In genomic region chr1:23399229-23399628, GRCh38 we compare ENCODE assay signal across 34 cellular contexts.
"Had no signal": no experiment of that assay in that cellular context is flagged by ENCODE, and none has a peak within 500 bp of the region (broad histone marks: within the 10 kb centered on the region; RNA-seq: fewer than 3 reads in every experiment).

No MANE protein-coding gene starts in this region.

- DNase-seq: activated effector memory CD4-positive, alpha-beta T cell treated with anti-CD3 and anti-CD28 coated beads, Interleukin-2, amount 50 U/mL, for 16 hours; activated effector memory CD4-positive, alpha-beta T cell treated with Interleukin-2 at 50 U/mL for 16 hours; activated gamma-delta T cell; activated gamma-delta T cell treated with Interleukin-2 at 50 U/mL for 16 hours; activated naive CD4-positive, alpha-beta T cell; activated naive CD4-positive, alpha-beta T cell treated with anti-CD3 and anti-CD28 coated beads for 36 hours; activated naive CD4-positive, alpha-beta T cell treated with anti-CD3 and anti-CD28 coated beads, Interleukin-2, amount 10 ng/mL, durations not matched to agents 7 days and 5 days; activated naive CD4-positive, alpha-beta T cell treated with anti-CD3 and anti-CD28 coated beads, Interleukin-2, amount 50 U/mL, for 16 hours; activated naive CD4-positive, alpha-beta T cell treated with Interleukin-2 at 50 U/mL for 16 hours; activated naive CD8-positive, alpha-beta T cell treated with anti-CD3 and anti-CD28 coated beads for 36 hours; activated naive CD8-positive, alpha-beta T cell treated with anti-CD3 and anti-CD28 coated beads, Interleukin-2, amount 10 ng/mL, durations not matched to agents 7 days and 5 days; activated naive CD8-positive, alpha-beta T cell treated with anti-CD3 and anti-CD28 coated beads, Interleukin-2, amount 50 U/mL, for 24 hours; activated T-cell treated with anti-CD3 and anti-CD28 coated beads, Interleukin-2, amount 50 U/mL, for 1 hour; activated T-cell treated with anti-CD3 and anti-CD28 coated beads, Interleukin-2, amount 50 U/mL, for 24 hours; activated T-cell treated with anti-CD3 and anti-CD28 coated beads, Interleukin-2, amount 50 U/mL, for 4 hours; activated T-cell treated with anti-CD3 and anti-CD28 coated beads, Interleukin-2, amount 50 U/mL, for 48 hours; activated T-cell treated with anti-CD3 and anti-CD28 coated beads, Interleukin-2, amount 50 U/mL, for 72 hours; adrenal gland; amniotic stem cell; amygdala; anterior cingulate cortex; aorta; body of pancreas; brain microvascular endothelial cell; caudate nucleus; central memory CD4-positive, alpha-beta T cell; cerebellar nuclear complex had no signal

- H3K27me3 ChIP-seq: adrenal gland, ascending aorta, body of pancreas, brain microvascular endothelial cell, breast epithelium, cardiac muscle cell had no signal

- ATAC-seq: activated naive CD4-positive, alpha-beta T cell treated with anti-CD3 and anti-CD28 coated beads, Interleukin-2, amount 50 U/mL, for 72 hours; activated naive CD8-positive, alpha-beta T cell treated with anti-CD3 and anti-CD28 coated beads, Interleukin-2, amount 50 U/mL, for 24 hours; activated T-cell treated with anti-CD3 and anti-CD28 coated beads, Interleukin-2, amount 50 U/mL, for 4 hours; activated T-cell treated with anti-CD3 and anti-CD28 coated beads, Interleukin-2, amount 50 U/mL, for 72 hours; activated T-helper 17 cell treated with anti-CD3 and anti-CD28 coated beads, Interleukin-2, amount 50 U/mL, for 72 hours; body of pancreas had no signal

- H3K27ac ChIP-seq: ascending aorta, body of pancreas, brain microvascular endothelial cell, cardiac muscle cell had no signal

- FAIRE-seq: astrocyte, bronchial epithelial cell had no signal

- H3K9me3 ChIP-seq: adrenal gland, ascending aorta, body of pancreas, breast epithelium had no signal

- H3K36me3 ChIP-seq: brain microvascular endothelial cell, breast epithelium had no signal

- H3K4me3 ChIP-seq: adrenal gland, ascending aorta, body of pancreas, breast epithelium, cardiac muscle cell had no signal
